Comparison of ENCODE assay signal across 5 cellular contexts in the genomic region with DNA sequence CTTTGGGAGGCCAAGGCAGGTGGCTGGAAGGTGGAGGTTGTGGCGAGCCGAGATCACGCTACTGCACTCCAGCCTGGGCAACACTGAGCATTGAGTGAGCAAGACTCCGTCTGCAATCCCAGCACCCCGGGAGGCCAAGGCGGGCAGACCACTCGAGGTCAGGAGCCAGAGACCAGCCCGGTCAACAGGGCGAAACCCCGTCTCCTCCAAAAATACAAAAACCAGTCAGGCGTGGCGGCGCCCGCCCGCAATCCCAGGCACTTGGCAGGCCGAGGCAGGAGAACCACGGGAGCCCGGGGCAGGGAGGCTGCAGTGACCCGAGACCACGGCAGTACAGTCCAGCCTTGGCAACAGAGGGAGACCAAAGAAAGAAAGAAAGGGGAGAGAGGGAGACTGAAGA.
DNase-seq lines count a peak whose midpoint lies in the region; ATAC-seq, FAIRE-seq and TF ChIP-seq lines count a peak whose summit lies in the region.
"Not testable (repeated sequence)": the region's sequence is repeated elsewhere in the genome, so short reads cannot be mapped to it uniquely, and the experiment has no call there.

No MANE protein-coding gene starts in this region.

- not testable (repeated sequence) for H3K27me3 Mint-ChIP-seq in chondrocyte (ENCODE audit: low read depth)

- H3K9me3 ChIP-seq in right cardiac atrium (ENCODE audit: control insufficient read depth, low read length); kidney (ENCODE audit: control insufficient read depth in 1 of 2, low read length in 2 of 2): not testable (repeated sequence)

- H3K4me1 ChIP-seq in right cardiac atrium (ENCODE audit: control insufficient read depth, insufficient read depth, low read length); kidney (ENCODE audit: control insufficient read depth in 1 of 2, insufficient read depth in 1 of 2, low read depth in 1 of 2, low read length in 2 of 2): not testable (repeated sequence)

- H3K9ac ChIP-seq in kidney (ENCODE audit: low read length in 2 of 2): not testable (repeated sequence)

- H3K4me1 Mint-ChIP-seq in chondrocyte (ENCODE audit: low read depth): not testable (repeated sequence)

- not testable (repeated sequence) for H3K4me3 Mint-ChIP-seq in chondrocyte (ENCODE audit: unreplicated experiment)

- TF ChIP-seq CTCF in chondrocyte (IDR thresholded peaks at IDR 0.05); kidney (IDR thresholded peaks at IDR 0.05; ENCODE audit: borderline replicate concordance, extremely low read depth, insufficient read depth): not testable (repeated sequence)

- H3K27ac Mint-ChIP-seq in chondrocyte (ENCODE audit: unreplicated experiment): not testable (repeated sequence)

- ATAC-seq in Right ventricle myocardium inferior, right cardiac atrium: not testable (repeated sequence)

- not testable (repeated sequence) for H3K9me3 Mint-ChIP-seq in chondrocyte (ENCODE audit: low read depth)

- not testable (repeated sequence) for H3K4me3 ChIP-seq in right cardiac atrium (ENCODE audit: low read length); kidney (ENCODE audit: low read length in 2 of 2)

- not testable (repeated sequence) for H3K27me3 ChIP-seq in right cardiac atrium (ENCODE audit: control insufficient read depth, insufficient read depth)

- 96% methylated on average over 20 of the region's 20 CpGs for WGBS in right cardiac atrium

- H3K36me3 ChIP-seq in kidney (ENCODE audit: control insufficient read depth in 1 of 2, insufficient read depth in 2 of 2, low read length in 2 of 2): not testable (repeated sequence)

- not testable (repeated sequence) for H3K36me3 Mint-ChIP-seq in chondrocyte (ENCODE audit: low read depth)

- H3K27ac ChIP-seq in right cardiac atrium (ENCODE audit: low read length); kidney (ENCODE audit: low read depth in 2 of 2, low read length in 2 of 2): not testable (repeated sequence)

- not testable (repeated sequence) for FAIRE-seq in kidney (lab: Jason Lieb, UNC)

- DNase-seq in chondrocyte (ENCODE audit: low spot score) (peak; percentile 63), Right ventricle myocardium inferior (ENCODE audit: missing footprints) (peak; percentile 61), right cardiac atrium (peak in 2 of 3 donors; percentile 31 to 49), kidney (peak; percentile 69), posterior vena cava (ENCODE audit: low spot score) (peak; percentile 72)

- intact Hi-C loops in Right ventricle myocardium inferior (cut with DNase I); right cardiac atrium (cut with DNase I); kidney (cut with DNase I); posterior vena cava (cut with DNase I): not testable (repeated sequence)
